8 cellular contexts compared by ENCODE assay signal in the genomic region with DNA sequence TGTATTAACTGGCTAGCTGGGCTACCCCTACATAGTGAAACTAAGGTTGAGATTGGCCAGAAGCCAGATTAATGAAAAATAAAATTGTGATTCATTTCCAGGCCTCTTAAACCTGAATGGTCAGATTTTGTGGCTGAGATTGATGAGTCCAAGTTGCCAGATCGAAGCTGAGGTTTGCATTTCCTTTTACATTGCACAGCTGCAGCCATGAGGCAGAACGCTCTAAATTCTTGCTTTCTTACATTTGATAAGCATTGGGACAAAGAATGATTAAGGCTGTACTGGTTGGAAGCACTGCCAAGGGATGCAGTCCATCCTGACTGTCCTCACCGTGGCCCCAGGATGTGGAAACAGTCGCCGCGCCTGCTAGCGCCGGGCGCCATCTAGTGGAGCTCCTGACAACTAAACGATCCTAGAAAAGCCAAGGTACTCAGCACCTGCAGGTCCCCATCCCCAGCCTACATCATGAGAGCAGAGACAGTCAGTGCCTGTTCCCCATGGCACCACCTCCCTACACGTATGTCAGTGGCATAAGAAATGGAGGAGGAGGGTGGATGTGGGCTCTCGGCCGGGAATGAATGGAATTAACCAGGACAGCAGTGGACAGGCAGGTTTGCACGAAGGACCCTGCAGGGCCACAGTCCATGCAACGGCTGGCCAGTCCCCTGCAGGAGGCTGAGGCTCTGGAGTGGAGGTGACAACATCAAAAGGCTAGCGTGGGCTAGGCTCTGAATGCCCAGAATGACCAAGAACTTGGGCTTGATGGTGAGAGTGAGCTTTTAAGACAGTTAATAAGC. TPM values are rescaled to one million over a fixed set of nuclear protein-coding genes. Genes with fewer than 3 reads are reported as not detected.
A peak's percentile ranks its signal among the peaks of the same experiment; 100 is the strongest.
DNase-seq lines count a peak whose midpoint lies in the region; ATAC-seq, FAIRE-seq and TF ChIP-seq lines count a peak whose summit lies in the region.

No MANE protein-coding gene starts in this region.

- H3K36me3 ChIP-seq in bronchial epithelial cell (ENCODE audit: control insufficient read depth, insufficient read depth, low read length) = peaks cover 40% of the 10 kb centered on the region

- peak; percentile 63 for DNase-seq in AG09309 (ENCODE audit: low read depth)
- DNase-seq in NCI-H2171 treated with DMSO at 0.1 percent for 48 hours (lab: John Stamatoyannopoulos, UW) = peak; percentile 79
- DNase-seq in activated CD4-positive, CD25-positive, alpha-beta regulatory T cell (lab: John Stamatoyannopoulos, UW) = peak; percentile 23 to 34 (median 28)
- peak; percentile 55 for DNase-seq in bronchial epithelial cell (ENCODE audit: low read depth)
- DNase-seq in left colon = peak; percentile 71 to 83
- DNase-seq in stimulated activated CD4-positive, alpha-beta T cell treated with anti-CD3 and anti-CD28 coated beads, Interleukin-2, amount 100 ng/mL, for 24 hours = peak; percentile 74

- H3K4me3 ChIP-seq in AG09309 (ENCODE audit: control insufficient read depth, low read depth, low read length) = no peak overlapping the region
- H3K4me3 ChIP-seq in bronchial epithelial cell (ENCODE audit: low read depth, low read length) = no peak overlapping the region

- no peaks in the 10 kb centered on the region for H3K27me3 ChIP-seq in bronchial epithelial cell (ENCODE audit: control insufficient read depth, insufficient read depth, low read length)

- FAIRE-seq in bronchial epithelial cell (lab: Jason Lieb, UNC) = no peak

- ATAC-seq in GM21576 (IDR thresholded peaks at IDR 0.05; ENCODE audit: unreplicated experiment) (peak; percentile 59), left colon (peak; percentile 98), GM21367 (IDR thresholded peaks at IDR 0.05; ENCODE audit: unreplicated experiment) (no peak)

- TF ChIP-seq CTCF in AG09309 (IDR thresholded peaks at IDR 0.05; ENCODE audit: control insufficient read depth, insufficient read depth, low read depth, low read length, missing control alignments) = peak; percentile 92
- TF ChIP-seq CTCF in bronchial epithelial cell (IDR thresholded peaks at IDR 0.05; ENCODE audit: insufficient read depth, low read length, severe bottlenecking) = peak; percentile 93

- intact Hi-C loops in left colon (cut with DNase I, micrococcal nuclease) = loop anchor here (2.0 to 10.0 kb wide), 3 partner anchors 252 to 450 kb away; no protein-coding TSS in a partner anchor

RNA-seq across cellular contexts. Expression of gene PXDC1, which starts 19.0 kb away (rescaled TPM):
- 47.6 and 64.5 TPM in 2 replicates for total RNA-seq in bronchial epithelial cell
- 1 to 10 TPM; 4.3 to 9.6 TPM for total RNA-seq in left colon

Comparison
In these comparisons a context has a peak if more than half of its experiments do, and no peak if none do; other contexts are left out.
1. DNase-seq: peak in every context shown above with its lines; median percentile 79 in NCI-H2171 treated with DMSO at 0.1 percent for 48 hours; 77 in left colon; 74 in stimulated activated CD4-positive, alpha-beta T cell treated with anti-CD3 and anti-CD28 coated beads, Interleukin-2, amount 100 ng/mL, for 24 hours; 63 in AG09309; 55 in bronchial epithelial cell; 28 in activated CD4-positive, CD25-positive, alpha-beta regulatory T cell.